Comparison of ENCODE assay signal across 18 cellular contexts in the genomic region with DNA sequence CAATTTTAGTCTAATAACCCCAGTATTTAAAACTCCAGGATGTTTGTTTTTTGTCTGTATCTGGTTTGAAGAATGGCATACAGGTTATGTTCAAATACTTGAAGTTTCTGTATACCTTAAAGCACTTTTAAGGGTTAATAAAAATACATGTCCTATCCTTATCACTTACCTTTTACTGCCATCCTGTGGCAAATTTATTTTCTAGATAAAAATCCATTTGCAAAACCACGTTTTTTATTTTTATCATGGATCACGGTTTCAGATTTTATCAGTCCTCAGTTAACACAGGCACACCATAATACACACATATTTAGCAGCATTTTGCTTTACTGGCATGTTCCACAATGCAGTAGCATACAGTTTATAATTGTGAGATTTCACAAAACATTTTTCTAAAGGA.
DNase-seq lines count a peak whose midpoint lies in the region; ATAC-seq and TF ChIP-seq lines count a peak whose summit lies in the region.
"Had no signal": no experiment of that assay in that cellular context is flagged by ENCODE, and none has a peak within 500 bp of the region (broad histone marks: within the 10 kb centered on the region; RNA-seq: fewer than 3 reads in every experiment).

No MANE protein-coding gene starts in this region.

- DNase-seq in RKO (ENCODE audit: low spot score) (peak; percentile 12), fibroblast of mammary gland (ENCODE audit: low read depth) (peak; percentile 17), glomerular visceral epithelial cell (ENCODE audit: extremely low spot score) (no peak)
- DNase-seq in activated CD4-positive, CD25-positive, alpha-beta regulatory T cell (lab: John Stamatoyannopoulos, UW) = no peak
- DNase-seq: activated CD4-positive, alpha-beta memory T cell treated with anti-CD3 and anti-CD28 coated beads for 36 hours; activated naive CD8-positive, alpha-beta T cell treated with anti-CD3 and anti-CD28 coated beads, Interleukin-2, amount 10 ng/mL, durations not matched to agents 7 days and 5 days; activated T-cell treated with anti-CD3 and anti-CD28 coated beads, Interleukin-2, amount 50 U/mL, for 72 hours; DMS153; effector CD4-positive, alpha-beta T cell; NCI-H2107; SW 1271; thyroid gland had no signal

- TF ChIP-seq CTCF in C4-2B (conservative IDR thresholded peaks at IDR 0.05) (peak; percentile 28), HEK293 (tag by site-specific recombination; IDR thresholded peaks at IDR 0.05) (no peak), fibroblast of mammary gland (conservative IDR thresholded peaks at IDR 0.05; ENCODE audit: control insufficient read depth, insufficient read depth, low read depth, low read length) (no peak)

- CTCF ChIA-PET in HEK293 (lab: Yijun Ruan, JAX) = interaction anchor here (1.5 kb wide), 1 partner anchor 10 kb away, joined by 3 read pairs; no protein-coding TSS in a partner anchor

- POLR2A ChIA-PET in HEK293 (lab: Yijun Ruan, JAX) = no interaction called here

- no peak overlapping the region for H3K4me3 ChIP-seq in HEK293 (ENCODE audit: low read depth, low read length)
- no peak overlapping the region for H3K4me3 ChIP-seq in fibroblast of mammary gland (ENCODE audit: control insufficient read depth, low read depth, low read length)
- H3K4me3 ChIP-seq: prostate gland, thyroid gland had no signal

- no peaks in the 10 kb centered on the region for H3K9me3 ChIP-seq in HEK293 (ENCODE audit: control insufficient read depth, insufficient read depth, low read depth, low read length)
- H3K9me3 ChIP-seq: prostate gland, thyroid gland had no signal

- no peak for ATAC-seq in HG03045 (IDR thresholded peaks at IDR 0.05; ENCODE audit: unreplicated experiment)
- no peak for ATAC-seq in HG03520 (IDR thresholded peaks at IDR 0.05; ENCODE audit: unreplicated experiment)
- ATAC-seq: activated T-cell treated with anti-CD3 and anti-CD28 coated beads, Interleukin-2, amount 50 U/mL, for 72 hours; stimulated activated memory B cell treated with anti-CD40 and anti-IgM and Interleukin-4, amounts not matched to agents 10 μg/mL and 1 μg/mL and 100 μg/mL, for 72 hours had no signal

- H3K36me3 ChIP-seq in HEK293 (ENCODE audit: control insufficient read depth in 2 of 2, insufficient read depth in 1 of 2, low read length in 2 of 2) = no peaks in the 10 kb centered on the region
- H3K36me3 ChIP-seq: prostate gland, thyroid gland had no signal

- H3K27ac ChIP-seq in C4-2B (no peak overlapping the region), HEK293 (ENCODE audit: extremely low read depth, low read depth, low read length) (no peak overlapping the region)
- H3K27ac ChIP-seq: prostate gland, thyroid gland had no signal

- H3K4me1 ChIP-seq in HEK293 (ENCODE audit: control insufficient read depth, insufficient read depth, low read length) = no peaks in the 10 kb centered on the region
- H3K4me1 ChIP-seq: prostate gland, thyroid gland had no signal

TF ChIP-seq in HEK293, 187 proteins besides CTCF, POLR2A, EP300 and RAD21:
- TF ChIP-seq ZNF747 (tag by site-specific recombination; IDR thresholded peaks at IDR 0.05) (no peak), ZNF654 (tag by site-specific recombination; IDR thresholded peaks at IDR 0.05; ENCODE audit: low read depth) (peak; percentile 14; the same call in 1 of the 2 replicates)

Comparison
In these comparisons a context has a peak if more than half of its experiments do, and no peak if none do; other contexts are left out.
1. DNase-seq: peak in RKO (single experiment) and fibroblast of mammary gland (single experiment); none in glomerular visceral epithelial cell (single experiment) and activated CD4-positive, CD25-positive, alpha-beta regulatory T cell (0 of 4).